9 cellular contexts compared by ENCODE assay signal in genomic region chr17:35566955-35567354, GRCh38. TPM values are rescaled to one million over a fixed set of nuclear protein-coding genes. Genes with fewer than 3 reads are reported as not detected.
DNase-seq lines count a peak whose midpoint lies in the region; ATAC-seq, FAIRE-seq and TF ChIP-seq lines count a peak whose summit lies in the region.
"Had no signal": no experiment of that assay in that cellular context is flagged by ENCODE, and none has a peak within 500 bp of the region (broad histone marks: within the 10 kb centered on the region; RNA-seq: fewer than 3 reads in every experiment).

No MANE protein-coding gene starts in this region.

- peak overlapping the region; percentile 70 for H3K4me2 ChIP-seq in keratinocyte (ENCODE audit: control insufficient read depth, extremely low read depth, insufficient read depth, low read depth, low read length)

- FAIRE-seq in keratinocyte (lab: Jason Lieb, UNC), result no peak

- ATAC-seq in thoracic aorta (ENCODE audit: insufficient number of reproducible peaks, low FRiP score, low read depth), result no peak
- no peak for ATAC-seq in HG02970 (IDR thresholded peaks at IDR 0.05; ENCODE audit: low FRiP score, unreplicated experiment)

- DNase-seq in activated naive CD4-positive, alpha-beta T cell treated with anti-CD3 and anti-CD28 coated beads for 36 hours, result no peak
- DNase-seq in activated naive CD4-positive, alpha-beta T cell treated with Interleukin-2 at 50 U/mL for 16 hours, result no peak
- DNase-seq in activated CD4-positive, alpha-beta memory T cell treated with anti-CD3 and anti-CD28 coated beads for 36 hours, result no peak
- DNase-seq in keratinocyte (ENCODE audit: low read depth, low spot score) (no peak), thoracic aorta (ENCODE audit: low spot score) (no peak), NCI-H2227 (lab: John Stamatoyannopoulos, UW; ENCODE audit: unreplicated experiment) (no peak), NCI-H2107 treated with DMSO at 0.1 percent for 48 hours (lab: John Stamatoyannopoulos, UW; ENCODE audit: unreplicated experiment) (no peak)

- H3K36me3 Mint-ChIP-seq in activated naive CD4-positive, alpha-beta T cell treated with anti-CD3 and anti-CD28 coated beads for 36 hours (ENCODE audit: low read depth), result peaks cover 4% of the 10 kb centered on the region
- H3K36me3 Mint-ChIP-seq in activated CD4-positive, alpha-beta memory T cell treated with anti-CD3 and anti-CD28 coated beads for 36 hours, result peaks cover 3% of the 10 kb centered on the region

- dilution Hi-C loops in keratinocyte (cut with MboI; ENCODE audit: extremely low pct_ligation_motif_present, low sequenced_read_pairs), result no loop called here

- H3K9ac ChIP-seq in keratinocyte (ENCODE audit: control insufficient read depth, extremely low read depth, insufficient read depth, low read length), result no peak overlapping the region

- no peaks in the 10 kb centered on the region for H3K9me1 ChIP-seq in keratinocyte (ENCODE audit: control insufficient read depth, extremely low read depth, insufficient read depth, low read length)

- POLR2A ChIA-PET in activated CD4-positive, alpha-beta memory T cell treated with anti-CD3 and anti-CD28 coated beads for 36 hours (lab: Charles Lee), result interaction anchor here (1.1 to 2.8 kb wide), 4 partner anchors 11 to 134 kb away, joined by 3 to 20 read pairs (median 4); partner anchors contain the start of gene PEX12

- no peaks in the 10 kb centered on the region for H3K9me3 Mint-ChIP-seq in activated naive CD4-positive, alpha-beta T cell treated with anti-CD3 and anti-CD28 coated beads for 36 hours
- no peaks in the 10 kb centered on the region for H3K9me3 Mint-ChIP-seq in activated CD4-positive, alpha-beta memory T cell treated with anti-CD3 and anti-CD28 coated beads for 36 hours

- peaks cover 38% of the 10 kb centered on the region for H3K79me2 ChIP-seq in keratinocyte (ENCODE audit: control insufficient read depth, insufficient read depth, low read length)

- no peak for TF ChIP-seq CTCF in keratinocyte (optimal IDR thresholded peaks at IDR 0.05 in 1 of 3, IDR thresholded peaks at IDR 0.05 in 1 of 3, conservative IDR thresholded peaks at IDR 0.05 in 1 of 3; ENCODE audit: extremely low read depth in 1 of 3, insufficient read depth in 2 of 3, low read length in 3 of 3)
- no peak for TF ChIP-seq CTCF in thoracic aorta (IDR thresholded peaks at IDR 0.05)

- CTCF ChIA-PET in activated naive CD4-positive, alpha-beta T cell treated with anti-CD3 and anti-CD28 coated beads for 36 hours (lab: Charles Lee), result no interaction called here
- CTCF ChIA-PET in activated CD4-positive, alpha-beta memory T cell treated with anti-CD3 and anti-CD28 coated beads for 36 hours (lab: Charles Lee), result no interaction called here

- H3K4me3 ChIP-seq in keratinocyte (ENCODE audit: control insufficient read depth in 2 of 3, extremely low read depth in 1 of 3, insufficient read depth in 2 of 3, low read depth in 1 of 3, low read length in 3 of 3), result no peak overlapping the region
- peak overlapping the region; percentile 96 for H3K4me3 ChIP-seq in thoracic aorta

- H3K27ac ChIP-seq in keratinocyte (ENCODE audit: control insufficient read depth, insufficient read depth, low read length), result no peak overlapping the region
- no peak overlapping the region for H3K27ac ChIP-seq in thoracic aorta

- H3K4me1 Mint-ChIP-seq in activated naive CD4-positive, alpha-beta T cell treated with anti-CD3 and anti-CD28 coated beads for 36 hours (ENCODE audit: low read depth), result peaks cover 29% of the 10 kb centered on the region
- peaks cover 27% of the 10 kb centered on the region for H3K4me1 Mint-ChIP-seq in activated CD4-positive, alpha-beta memory T cell treated with anti-CD3 and anti-CD28 coated beads for 36 hours (ENCODE audit: low read depth)

- H3K27me3 ChIP-seq in keratinocyte (ENCODE audit: control insufficient read depth, extremely low read depth, insufficient read depth, low read length), result no peaks in the 10 kb centered on the region
- no peaks in the 10 kb centered on the region for H3K27me3 ChIP-seq in thoracic aorta (replicated peaks; ENCODE audit: insufficient read depth)

- no peaks in the 10 kb centered on the region for H3K27me3 Mint-ChIP-seq in activated naive CD4-positive, alpha-beta T cell treated with anti-CD3 and anti-CD28 coated beads for 36 hours (ENCODE audit: low read depth)
- no peaks in the 10 kb centered on the region for H3K27me3 Mint-ChIP-seq in activated CD4-positive, alpha-beta memory T cell treated with anti-CD3 and anti-CD28 coated beads for 36 hours

- H3K36me3 ChIP-seq in keratinocyte (ENCODE audit: control insufficient read depth in 2 of 2, extremely low read depth in 1 of 2, insufficient read depth in 2 of 2, low read length in 2 of 2) (no peaks in the 10 kb centered on the region), thoracic aorta (no peaks in the 10 kb centered on the region)

- intact Hi-C loops in activated naive CD4-positive, alpha-beta T cell treated with anti-CD3 and anti-CD28 coated beads for 36 hours (cut with micrococcal nuclease), result no loop called here
- intact Hi-C loops in activated CD4-positive, alpha-beta memory T cell treated with anti-CD3 and anti-CD28 coated beads for 36 hours (cut with micrococcal nuclease), result no loop called here

- H4K20me1 ChIP-seq in keratinocyte (ENCODE audit: control insufficient read depth, extremely low read depth, insufficient read depth, low read length), result no peaks in the 10 kb centered on the region

- no peaks in the 10 kb centered on the region for H3K9me3 ChIP-seq in keratinocyte (ENCODE audit: control insufficient read depth, low read depth, low read length)
- H3K9me3 ChIP-seq in thoracic aorta, result no peaks in the 10 kb centered on the region

- H2AFZ ChIP-seq in keratinocyte (ENCODE audit: control insufficient read depth, low read length), result peak overlapping the region; percentile 37

- H3K27ac Mint-ChIP-seq in activated naive CD4-positive, alpha-beta T cell treated with anti-CD3 and anti-CD28 coated beads for 36 hours, result peak overlapping the region; percentile 34
- H3K27ac Mint-ChIP-seq in activated CD4-positive, alpha-beta memory T cell treated with anti-CD3 and anti-CD28 coated beads for 36 hours, result peak overlapping the region; percentile 24

- peaks cover 15% of the 10 kb centered on the region for H3K4me1 ChIP-seq in keratinocyte (ENCODE audit: control insufficient read depth, extremely low read depth, insufficient read depth, low read length)
- H3K4me1 ChIP-seq in thoracic aorta (ENCODE audit: control insufficient read depth in 1 of 2, low read depth in 2 of 2), result peaks cover 16 to 28% of the 10 kb centered on the region in 2 donors

- peak overlapping the region; percentile 82 for H3K4me3 Mint-ChIP-seq in activated naive CD4-positive, alpha-beta T cell treated with anti-CD3 and anti-CD28 coated beads for 36 hours
- H3K4me3 Mint-ChIP-seq in activated CD4-positive, alpha-beta memory T cell treated with anti-CD3 and anti-CD28 coated beads for 36 hours, result peak overlapping the region; percentile 92

RNA-seq across cellular contexts. Expression of gene SLFN14, which starts 6.3 kb away (rescaled TPM):
- not detected for total RNA-seq in activated naive CD4-positive, alpha-beta T cell treated with anti-CD3 and anti-CD28 coated beads for 36 hours
- total RNA-seq in activated CD4-positive, alpha-beta memory T cell treated with anti-CD3 and anti-CD28 coated beads for 36 hours, result not detected
- polyA plus RNA-seq in keratinocyte, result not detected in 3 replicates
- not detected for polyA plus RNA-seq in keratinocyte (2011; ENCODE audit: low read depth)
- polyA plus RNA-seq in keratinocyte (2011; cell fraction: cytosol; rRNA removed), result not detected in 2 replicates
- polyA plus RNA-seq in keratinocyte (2011; cell fraction: nucleus; rRNA removed), result not detected in 2 replicates
- polyA plus RNA-seq in keratinocyte (2012; ENCODE audit: low replicate concordance), result not detected in 2 replicates
- not detected in 3 replicates for polyA minus RNA-seq in keratinocyte
- polyA minus RNA-seq in keratinocyte (2011; cell fraction: cytosol; rRNA and poly(A)+ RNA removed), result not detected
- polyA minus RNA-seq in keratinocyte (2011; cell fraction: nucleus; rRNA and poly(A)+ RNA removed), result not detected in 2 replicates
- not detected for total RNA-seq in thoracic aorta
- total RNA-seq: RPMI7951 had no signal

RNA-seq across cellular contexts. Expression of gene PEX12, which starts 11.4 kb away (rescaled TPM):
- 1 to 10 TPM; 6.2 to 6.5 TPM for total RNA-seq in activated naive CD4-positive, alpha-beta T cell treated with anti-CD3 and anti-CD28 coated beads for 36 hours
- total RNA-seq in activated CD4-positive, alpha-beta memory T cell treated with anti-CD3 and anti-CD28 coated beads for 36 hours, result 1 to 10 TPM; 4.9 to 6.0 TPM
- polyA plus RNA-seq in keratinocyte, result 6.4 to 7.7 TPM (median 6.9 TPM) in 3 replicates
- 4.7 TPM for polyA plus RNA-seq in keratinocyte (2011; ENCODE audit: low read depth)
- polyA plus RNA-seq in keratinocyte (2011; cell fraction: cytosol; rRNA removed), result 3.0 and 5.2 TPM in 2 replicates
- 8.5 and 10.6 TPM in 2 replicates for polyA plus RNA-seq in keratinocyte (2011; cell fraction: nucleus; rRNA removed)
- 3.9 and 5.2 TPM in 2 replicates for polyA plus RNA-seq in keratinocyte (2012; ENCODE audit: low replicate concordance)
- polyA minus RNA-seq in keratinocyte, result 4.3 to 7.0 TPM (median 5.8 TPM) in 3 replicates
- polyA minus RNA-seq in keratinocyte (2011; cell fraction: cytosol; rRNA and poly(A)+ RNA removed), result 4.0 TPM
- 3.6 and 5.2 TPM in 2 replicates for polyA minus RNA-seq in keratinocyte (2011; cell fraction: nucleus; rRNA and poly(A)+ RNA removed)
- total RNA-seq in thoracic aorta, result 1 to 10 TPM; 1.1 to 2.8 TPM

RNA-seq across cellular contexts. Expression of gene AP2B1, which starts 20.2 kb away (rescaled TPM):
- 100 to 1,000 TPM; 158 to 172 TPM for total RNA-seq in activated naive CD4-positive, alpha-beta T cell treated with anti-CD3 and anti-CD28 coated beads for 36 hours
- total RNA-seq in activated CD4-positive, alpha-beta memory T cell treated with anti-CD3 and anti-CD28 coated beads for 36 hours, result 100 to 1,000 TPM; 187 to 192 TPM
- polyA plus RNA-seq in keratinocyte, result 151 to 209 TPM (median 189 TPM) in 3 replicates
- polyA plus RNA-seq in keratinocyte (2011; ENCODE audit: low read depth), result 75.5 TPM
- 159 and 240 TPM in 2 replicates for polyA plus RNA-seq in keratinocyte (2011; cell fraction: cytosol; rRNA removed)
- polyA plus RNA-seq in keratinocyte (2011; cell fraction: nucleus; rRNA removed), result 144 and 149 TPM in 2 replicates
- 42.0 and 163 TPM in 2 replicates for polyA plus RNA-seq in keratinocyte (2012; ENCODE audit: low replicate concordance)
- polyA minus RNA-seq in keratinocyte, result 179 to 376 TPM (median 320 TPM) in 3 replicates
- polyA minus RNA-seq in keratinocyte (2011; cell fraction: cytosol; rRNA and poly(A)+ RNA removed), result 215 TPM
- polyA minus RNA-seq in keratinocyte (2011; cell fraction: nucleus; rRNA and poly(A)+ RNA removed), result 98.2 and 178 TPM in 2 replicates
- 10 to 100 TPM; 44.5 to 68.3 TPM for total RNA-seq in thoracic aorta

RNA-seq across cellular contexts. Expression of gene SLFN12L, which starts 29.5 kb away (rescaled TPM):
- 10 to 100 TPM; 23.5 to 25.2 TPM for total RNA-seq in activated naive CD4-positive, alpha-beta T cell treated with anti-CD3 and anti-CD28 coated beads for 36 hours
- 10 to 100 TPM; 34.5 to 39.0 TPM for total RNA-seq in activated CD4-positive, alpha-beta memory T cell treated with anti-CD3 and anti-CD28 coated beads for 36 hours
- 0.05 to 0.09 TPM (median 0.06 TPM) in 3 replicates for polyA plus RNA-seq in keratinocyte
- not detected for polyA plus RNA-seq in keratinocyte (2011; ENCODE audit: low read depth)
- polyA plus RNA-seq in keratinocyte (2011; cell fraction: cytosol; rRNA removed), result 0.07 TPM in 1 of 2 replicates, not detected in the other
- polyA plus RNA-seq in keratinocyte (2011; cell fraction: nucleus; rRNA removed), result 0.18 TPM in 1 of 2 replicates, not detected in the other
- polyA plus RNA-seq in keratinocyte (2012; ENCODE audit: low replicate concordance), result 0.08 TPM in 1 of 2 replicates, not detected in the other
- polyA minus RNA-seq in keratinocyte, result not detected in 3 replicates
- polyA minus RNA-seq in keratinocyte (2011; cell fraction: cytosol; rRNA and poly(A)+ RNA removed), result not detected
- not detected in 2 replicates for polyA minus RNA-seq in keratinocyte (2011; cell fraction: nucleus; rRNA and poly(A)+ RNA removed)
- total RNA-seq in thoracic aorta, result 1 to 10 TPM; 4.1 to 4.2 TPM
- total RNA-seq: RPMI7951 had no signal
